ENCODE assay signal across 11 cellular contexts in the genomic region with DNA sequence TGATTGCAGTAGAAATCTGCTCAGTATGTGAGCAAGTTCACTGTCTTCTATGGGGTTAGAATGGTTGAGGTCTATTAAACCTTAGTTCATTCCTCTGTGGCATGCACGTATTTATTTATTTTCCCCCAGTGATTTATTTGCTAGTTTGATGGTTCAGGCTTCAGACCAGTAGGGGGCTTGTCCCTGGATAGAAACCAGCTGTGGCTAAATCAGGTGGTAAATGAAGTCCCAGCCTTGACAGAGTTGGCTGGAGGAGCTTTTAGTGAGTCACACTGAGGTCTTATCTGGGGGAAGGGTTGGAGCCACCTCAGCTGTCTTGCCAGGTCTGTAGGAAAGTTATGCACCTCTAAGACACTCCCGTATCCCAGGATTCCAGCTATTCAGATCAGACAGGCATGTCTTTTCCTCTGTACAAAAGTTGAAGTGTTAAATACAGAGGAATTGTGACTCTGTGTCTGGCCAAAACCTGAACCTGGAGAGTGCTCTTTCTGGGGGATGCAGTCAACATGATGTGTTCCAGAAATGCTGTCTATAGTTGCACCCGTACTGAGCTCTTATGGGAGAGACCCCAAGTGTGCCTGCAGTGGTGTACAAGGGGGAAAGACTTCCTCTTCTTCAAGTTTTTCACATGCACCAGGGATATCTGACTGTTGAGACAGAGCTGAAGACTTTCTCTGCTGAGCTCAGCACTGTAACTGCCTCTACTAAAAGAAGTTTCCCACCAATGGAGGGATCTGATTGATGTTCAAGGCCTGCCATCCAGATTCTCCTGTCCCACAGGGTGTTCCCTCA.
DNase-seq lines count a peak whose midpoint lies in the region; ATAC-seq, FAIRE-seq and TF ChIP-seq lines count a peak whose summit lies in the region.
"Had no signal": no experiment of that assay in that cellular context is flagged by ENCODE, and none has a peak within 500 bp of the region (broad histone marks: within the 10 kb centered on the region; RNA-seq: fewer than 3 reads in every experiment).

No MANE protein-coding gene starts in this region.

- no peak for FAIRE-seq in HTR-8/SVneo (lab: Jason Lieb, UNC)

- no peaks in the 10 kb centered on the region for H3K4me1 ChIP-seq in BE2C
- H3K4me1 ChIP-seq: gastroesophageal sphincter had no signal

- intact Hi-C loops in activated T-helper 1 cell treated with anti-CD3 and anti-CD28 coated beads, Interleukin-12 subunit alpha, Interleukin-12 subunit beta, Interleukin-2, Interleukin-4 antibody, amounts not matched to agents 30 ng/mL and 10 ng/mL and 1 ng/mL, durations not matched to agents 14 hours and 24 hours and 36 hours (cut with micrococcal nuclease) = no loop called here

- no peaks in the 10 kb centered on the region for H3K9me3 Mint-ChIP-seq in activated T-helper 1 cell treated with anti-CD3 and anti-CD28 coated beads, Interleukin-12 subunit alpha, Interleukin-12 subunit beta, Interleukin-2, Interleukin-4 antibody, amounts not matched to agents 30 ng/mL and 10 ng/mL and 1 ng/mL, durations not matched to agents 14 hours and 24 hours and 36 hours

- peaks cover 39% of the 10 kb centered on the region for H3K27me3 ChIP-seq in BE2C

- H3K27ac ChIP-seq in epithelial cell of prostate = no peak overlapping the region
- H3K27ac ChIP-seq: gastroesophageal sphincter had no signal

- H3K4me3 Mint-ChIP-seq in activated T-helper 1 cell treated with anti-CD3 and anti-CD28 coated beads, Interleukin-12 subunit alpha, Interleukin-12 subunit beta, Interleukin-2, Interleukin-4 antibody, amounts not matched to agents 30 ng/mL and 10 ng/mL and 1 ng/mL, durations not matched to agents 14 hours and 24 hours and 36 hours = no peak overlapping the region

- ATAC-seq in HG03442 (IDR thresholded peaks at IDR 0.05; ENCODE audit: unreplicated experiment) (no peak), HG03135 (IDR thresholded peaks at IDR 0.05; ENCODE audit: unreplicated experiment) (no peak)
- ATAC-seq: gastroesophageal sphincter had no signal

- H3K4me3 ChIP-seq in BE2C (ENCODE audit: low read depth, low read length) (no peak overlapping the region), GM12875 (ENCODE audit: low read depth, low read length) (no peak overlapping the region)
- H3K4me3 ChIP-seq: gastroesophageal sphincter had no signal

- H3K27me3 Mint-ChIP-seq in activated T-helper 1 cell treated with anti-CD3 and anti-CD28 coated beads, Interleukin-12 subunit alpha, Interleukin-12 subunit beta, Interleukin-2, Interleukin-4 antibody, amounts not matched to agents 30 ng/mL and 10 ng/mL and 1 ng/mL, durations not matched to agents 14 hours and 24 hours and 36 hours (ENCODE audit: insufficient read depth) = peaks cover 36% of the 10 kb centered on the region

- H3K36me3 Mint-ChIP-seq in activated T-helper 1 cell treated with anti-CD3 and anti-CD28 coated beads, Interleukin-12 subunit alpha, Interleukin-12 subunit beta, Interleukin-2, Interleukin-4 antibody, amounts not matched to agents 30 ng/mL and 10 ng/mL and 1 ng/mL, durations not matched to agents 14 hours and 24 hours and 36 hours (ENCODE audit: low read depth) = no peaks in the 10 kb centered on the region

- peaks cover 27% of the 10 kb centered on the region for H3K4me1 Mint-ChIP-seq in activated T-helper 1 cell treated with anti-CD3 and anti-CD28 coated beads, Interleukin-12 subunit alpha, Interleukin-12 subunit beta, Interleukin-2, Interleukin-4 antibody, amounts not matched to agents 30 ng/mL and 10 ng/mL and 1 ng/mL, durations not matched to agents 14 hours and 24 hours and 36 hours (ENCODE audit: low read depth)

- H3K9me3 ChIP-seq in BE2C = no peaks in the 10 kb centered on the region
- H3K9me3 ChIP-seq: gastroesophageal sphincter had no signal

- no peak overlapping the region for H3K27ac Mint-ChIP-seq in activated T-helper 1 cell treated with anti-CD3 and anti-CD28 coated beads, Interleukin-12 subunit alpha, Interleukin-12 subunit beta, Interleukin-2, Interleukin-4 antibody, amounts not matched to agents 30 ng/mL and 10 ng/mL and 1 ng/mL, durations not matched to agents 14 hours and 24 hours and 36 hours

- peak; percentile 46 for TF ChIP-seq CTCF in BE2C (IDR thresholded peaks at IDR 0.05; ENCODE audit: low read depth, low read length)
- TF ChIP-seq CTCF in GM12875 (IDR thresholded peaks at IDR 0.05; ENCODE audit: borderline replicate concordance, insufficient read depth, low read depth, low read length) = peak; percentile 57; the same call in 1 of the 2 replicates

- no peaks in the 10 kb centered on the region for H3K36me3 ChIP-seq in BE2C
- H3K36me3 ChIP-seq: gastroesophageal sphincter had no signal

- DNase-seq in BE2C = peak; percentile 12
- peak; percentile 24 for DNase-seq in NCI-H345 treated with DMSO at 0.1 percent for 48 hours (lab: John Stamatoyannopoulos, UW; ENCODE audit: unreplicated experiment)
- DNase-seq in epithelial cell of prostate (ENCODE audit: low read depth, low spot score) = peak; percentile 29
- DNase-seq in activated T-helper 1 cell treated with anti-CD3 and anti-CD28 coated beads, Interleukin-12 subunit alpha, Interleukin-12 subunit beta, Interleukin-2, Interleukin-4 antibody, amounts not matched to agents 30 ng/mL and 10 ng/mL and 1 ng/mL, durations not matched to agents 14 hours and 24 hours and 36 hours (ENCODE audit: low spot score) = no peak
- DNase-seq in HTR-8/SVneo (ENCODE audit: insufficient read length, low spot score) = no peak
- DNase-seq: aorta, NCI-H1417 treated with DMSO at 0.1 percent for 48 hours had no signal

Comparison
In these comparisons a context has a peak if more than half of its experiments do, and no peak if none do; other contexts are left out.
1. DNase-seq: peak in BE2C (single experiment), NCI-H345 treated with DMSO at 0.1 percent for 48 hours (single experiment) and epithelial cell of prostate (single experiment); none in activated T-helper 1 cell treated with anti-CD3 and anti-CD28 coated beads, Interleukin-12 subunit alpha, Interleukin-12 subunit beta, Interleukin-2, Interleukin-4 antibody, amounts not matched to agents 30 ng/mL and 10 ng/mL and 1 ng/mL, durations not matched to agents 14 hours and 24 hours and 36 hours (single experiment) and HTR-8/SVneo (single experiment).